In genomic region chr1:149633632-149634261, GRCh38 we compare ENCODE assay signal across 15 cellular contexts. TPM values are rescaled to one million over a fixed set of nuclear protein-coding genes. Genes with fewer than 3 reads are reported as not detected.
DNase-seq lines count a peak whose midpoint lies in the region; ATAC-seq and TF ChIP-seq lines count a peak whose summit lies in the region.
"Not testable (repeated sequence)": the region's sequence is repeated elsewhere in the genome, so short reads cannot be mapped to it uniquely, and the experiment has no call there.
"Had no signal": no experiment of that assay in that cellular context is flagged by ENCODE, and none has a peak within 500 bp of the region (broad histone marks: within the 10 kb centered on the region; RNA-seq: fewer than 3 reads in every experiment).

No MANE protein-coding gene starts in this region.

- peak overlapping the region; percentile 52 for H3K4me2 ChIP-seq in OCI-LY3 (ENCODE audit: low read length)

- not testable (repeated sequence) for H3K9me3 ChIP-seq in CD4-positive, CD25-positive, alpha-beta regulatory T cell (ENCODE audit: control insufficient read depth in 2 of 2, low read length in 2 of 2); OCI-LY3 (ENCODE audit: insufficient read depth, low read length); naive thymus-derived CD4-positive, alpha-beta T cell (ENCODE audit: control insufficient read depth in 2 of 3, low read length in 3 of 3); spleen

- not testable (repeated sequence) for TF ChIP-seq POLR2A in spleen (IDR thresholded peaks at IDR 0.05)

- POLR2A ChIA-PET in naive thymus-derived CD4-positive, alpha-beta T cell (lab: Charles Lee): not testable (repeated sequence)

- DNase-seq in CD4-positive, CD25-positive, alpha-beta regulatory T cell: peak in 2 of 3 donors; percentile 23 to 47
- peak; percentile 14 for DNase-seq in activated CD4-positive, alpha-beta T cell treated with anti-CD3 and anti-CD28 coated beads for 48 hours
- DNase-seq in activated T-cell treated with anti-CD3 and anti-CD28 coated beads, Interleukin-2, amount 50 U/mL, for 72 hours; spleen: not testable (repeated sequence)
- DNase-seq in effector memory CD8-positive, alpha-beta T cell: peak in 1 of 3 experiments; percentile 24
- peak in 6 of 9 donors; percentile 48 to 63 (median 58) for DNase-seq in naive thymus-derived CD4-positive, alpha-beta T cell

- CTCF ChIA-PET in naive thymus-derived CD4-positive, alpha-beta T cell (lab: Charles Lee): not testable (repeated sequence)

- H3K4me3 ChIP-seq in CD4-positive, CD25-positive, alpha-beta regulatory T cell (ENCODE audit: low read depth, low read length); OCI-LY3 (ENCODE audit: low read length); naive thymus-derived CD4-positive, alpha-beta T cell (ENCODE audit: low read length); spleen: not testable (repeated sequence)

- peak overlapping the region; percentile 22 to 87 (median 74) for H3K4me3 Mint-ChIP-seq in CD4-positive, CD25-positive, alpha-beta regulatory T cell
- peak overlapping the region; percentile 62 to 85 for H3K4me3 Mint-ChIP-seq in activated T-cell treated with anti-CD3 and anti-CD28 coated beads, Interleukin-2, amount 50 U/mL, for 72 hours
- peak overlapping the region; percentile 72 for H3K4me3 Mint-ChIP-seq in activated naive CD8-positive, alpha-beta T cell
- peak overlapping the region; percentile 40 to 70 for H3K4me3 Mint-ChIP-seq in effector memory CD8-positive, alpha-beta T cell
- peak overlapping the region; percentile 52 to 82 (median 74) for H3K4me3 Mint-ChIP-seq in naive thymus-derived CD4-positive, alpha-beta T cell

- ATAC-seq in CD4-positive, CD25-positive, alpha-beta regulatory T cell (ENCODE audit: low read depth in 2 of 2); activated T-cell treated with anti-CD3 and anti-CD28 coated beads, Interleukin-2, amount 50 U/mL, for 72 hours (replicated peaks in 1 of 2); effector memory CD8-positive, alpha-beta T cell (replicated peaks); naive thymus-derived CD4-positive, alpha-beta T cell: not testable (repeated sequence)

- H3K27me3 Mint-ChIP-seq in CD4-positive, CD25-positive, alpha-beta regulatory T cell; activated T-cell treated with anti-CD3 and anti-CD28 coated beads, Interleukin-2, amount 50 U/mL, for 72 hours (ENCODE audit: low read depth); activated naive CD8-positive, alpha-beta T cell; effector memory CD8-positive, alpha-beta T cell; naive thymus-derived CD4-positive, alpha-beta T cell: not testable (repeated sequence)

- TF ChIP-seq CTCF in OCI-LY3 (IDR thresholded peaks at IDR 0.05; ENCODE audit: low read depth, low read length); spleen (IDR thresholded peaks at IDR 0.05 in 8 of 11, conservative IDR thresholded peaks at IDR 0.05 in 3 of 11): not testable (repeated sequence)

- not testable (repeated sequence) for H2AFZ ChIP-seq in OCI-LY3 (ENCODE audit: low read depth, low read length)

- H3K36me3 ChIP-seq in CD4-positive, CD25-positive, alpha-beta regulatory T cell (ENCODE audit: control insufficient read depth, insufficient read depth, low read length); OCI-LY3 (replicated peaks; ENCODE audit: low read depth, low read length); naive thymus-derived CD4-positive, alpha-beta T cell (ENCODE audit: control insufficient read depth in 2 of 3, insufficient read depth in 3 of 3, low read length in 3 of 3); spleen: not testable (repeated sequence)

- H3K27ac ChIP-seq in CD4-positive, CD25-positive, alpha-beta regulatory T cell (ENCODE audit: insufficient read depth, low read length, poor library complexity, severe bottlenecking): peak overlapping the region; percentile 47
- not testable (repeated sequence) for H3K27ac ChIP-seq in OCI-LY3 (ENCODE audit: low read length)
- peak overlapping the region; percentile 60 for H3K27ac ChIP-seq in naive thymus-derived CD4-positive, alpha-beta T cell (ENCODE audit: low read depth, low read length)
- peak overlapping the region in 5 of 8 donors; percentile 4 to 59 (median 41) for H3K27ac ChIP-seq in spleen

- H3K79me2 ChIP-seq in OCI-LY3 (ENCODE audit: low read length): not testable (repeated sequence)

- WGBS in spleen, 5 donors: 51 to 58% (median 56%) methylated on average over 9 of the region's 9 CpGs

- not testable (repeated sequence) for H3K4me1 ChIP-seq in CD4-positive, CD25-positive, alpha-beta regulatory T cell (ENCODE audit: control insufficient read depth, insufficient read depth, low read length, poor library complexity, severe bottlenecking); OCI-LY3 (ENCODE audit: low read length); naive thymus-derived CD4-positive, alpha-beta T cell (ENCODE audit: control insufficient read depth in 2 of 2, insufficient read depth in 2 of 2, low read length in 2 of 2)
- peaks cover 0 to 17% (median 8%) of the 10 kb centered on the region in 6 donors for H3K4me1 ChIP-seq in spleen

- H3K36me3 Mint-ChIP-seq in CD4-positive, CD25-positive, alpha-beta regulatory T cell; activated T-cell treated with anti-CD3 and anti-CD28 coated beads, Interleukin-2, amount 50 U/mL, for 72 hours (ENCODE audit: insufficient read depth in 2 of 2); activated naive CD8-positive, alpha-beta T cell; naive thymus-derived CD4-positive, alpha-beta T cell: not testable (repeated sequence)
- H3K36me3 Mint-ChIP-seq in effector memory CD8-positive, alpha-beta T cell (ENCODE audit: insufficient read depth): peaks cover 16% of the 10 kb centered on the region

- H3K4me1 Mint-ChIP-seq in CD4-positive, CD25-positive, alpha-beta regulatory T cell: peaks cover 0 to 47% (median 17%) of the 10 kb centered on the region in 4 donors
- peaks cover 24% of the 10 kb centered on the region for H3K4me1 Mint-ChIP-seq in activated T-cell treated with anti-CD3 and anti-CD28 coated beads, Interleukin-2, amount 50 U/mL, for 72 hours (ENCODE audit: low read depth)
- peaks cover 31% of the 10 kb centered on the region for H3K4me1 Mint-ChIP-seq in activated naive CD8-positive, alpha-beta T cell (ENCODE audit: low read depth)
- peaks cover 24 to 25% of the 10 kb centered on the region in 2 donors for H3K4me1 Mint-ChIP-seq in effector memory CD8-positive, alpha-beta T cell (ENCODE audit: low read depth in 2 of 2)
- peaks cover 8 to 43% (median 36%) of the 10 kb centered on the region in 7 donors for H3K4me1 Mint-ChIP-seq in naive thymus-derived CD4-positive, alpha-beta T cell

- not testable (repeated sequence) for H4K20me1 ChIP-seq in OCI-LY3 (ENCODE audit: insufficient read depth, low read length)

- H3K9ac ChIP-seq in OCI-LY3 (ENCODE audit: low read length): not testable (repeated sequence)

- peak overlapping the region; percentile 91 to 95 (median 95) for H3K27ac Mint-ChIP-seq in CD4-positive, CD25-positive, alpha-beta regulatory T cell
- H3K27ac Mint-ChIP-seq in activated T-cell treated with anti-CD3 and anti-CD28 coated beads, Interleukin-2, amount 50 U/mL, for 72 hours: not testable (repeated sequence)
- H3K27ac Mint-ChIP-seq in activated naive CD8-positive, alpha-beta T cell: peak overlapping the region; percentile 91
- peak overlapping the region; percentile 17 to 96 for H3K27ac Mint-ChIP-seq in effector memory CD8-positive, alpha-beta T cell
- peak overlapping the region; percentile 81 to 97 (median 95) for H3K27ac Mint-ChIP-seq in naive thymus-derived CD4-positive, alpha-beta T cell

- not testable (repeated sequence) for H3K27me3 ChIP-seq in CD4-positive, CD25-positive, alpha-beta regulatory T cell (ENCODE audit: control insufficient read depth, insufficient read depth, low read length); OCI-LY3 (ENCODE audit: low read depth, low read length); naive thymus-derived CD4-positive, alpha-beta T cell (ENCODE audit: control insufficient read depth in 2 of 2, insufficient read depth in 2 of 2, low read length in 2 of 2); spleen (replicated peaks in 1 of 7)

- not testable (repeated sequence) for H3K9me3 Mint-ChIP-seq in CD4-positive, CD25-positive, alpha-beta regulatory T cell; activated T-cell treated with anti-CD3 and anti-CD28 coated beads, Interleukin-2, amount 50 U/mL, for 72 hours; activated naive CD8-positive, alpha-beta T cell (ENCODE audit: low read depth); effector memory CD8-positive, alpha-beta T cell; naive thymus-derived CD4-positive, alpha-beta T cell

- intact Hi-C loops in naive thymus-derived CD4-positive, alpha-beta T cell (cut with micrococcal nuclease); spleen (cut with DNase I; ENCODE audit: low total_unique reads): not testable (repeated sequence)

RNA-seq across cellular contexts. Expression of gene PPIAL4C, which starts 50.1 kb away (rescaled TPM):
- total RNA-seq in CD4-positive, CD25-positive, alpha-beta regulatory T cell: not detected
- polyA plus RNA-seq in CD4-positive, CD25-positive, alpha-beta regulatory T cell: under 1 TPM in 1 of 4 donors, not detected in 3; 0.40 TPM
- total RNA-seq in activated T-cell treated with anti-CD3 and anti-CD28 coated beads, Interleukin-2, amount 50 U/mL, for 72 hours: not detected
- 1 to 10 TPM in 2 of 5 experiments, not detected in 3; 2.0 to 2.4 TPM for total RNA-seq in naive thymus-derived CD4-positive, alpha-beta T cell
- polyA plus RNA-seq in naive thymus-derived CD4-positive, alpha-beta T cell: not detected
- total RNA-seq in spleen: 1 to 10 TPM; 1.9 to 6.6 (median 2.8) TPM
- polyA plus RNA-seq in spleen: under 1 TPM in 2 of 3 donors, not detected in 1; 0.74 to 0.87 TPM
- total RNA-seq: activated naive CD4-positive, alpha-beta T cell treated with anti-CD3 and anti-CD28 coated beads, Interleukin-2, amount 50 U/mL, for 72 hours; ascending aorta; Daoy; omental fat pad; pulmonary artery endothelial cell; SJCRH30 had no signal
- polyA plus RNA-seq: esophagus had no signal
